Comparison of ENCODE assay signal across 1 cellular context in genomic region chr19:7605490-7606222, GRCh38.
TF ChIP-seq lines count a peak whose summit lies in the region.

No MANE protein-coding gene starts in this region.

TF ChIP-seq in HepG2, 621 proteins besides CTCF, POLR2A, EP300 and RAD21:
- TF ChIP-seq ZMAT3 (CRISPR knock-in tag; conservative IDR thresholded peaks at IDR 0.05) (no peak), ZBTB33 (CRISPR knock-in tag; IDR thresholded peaks at IDR 0.05) (peak; percentile 67; the same call in 1 of the 2 replicates)
TF ChIP-seq in HepG2: peak in this region for 1.
